ENCODE assay signal across 23 cellular contexts in the genomic region with DNA sequence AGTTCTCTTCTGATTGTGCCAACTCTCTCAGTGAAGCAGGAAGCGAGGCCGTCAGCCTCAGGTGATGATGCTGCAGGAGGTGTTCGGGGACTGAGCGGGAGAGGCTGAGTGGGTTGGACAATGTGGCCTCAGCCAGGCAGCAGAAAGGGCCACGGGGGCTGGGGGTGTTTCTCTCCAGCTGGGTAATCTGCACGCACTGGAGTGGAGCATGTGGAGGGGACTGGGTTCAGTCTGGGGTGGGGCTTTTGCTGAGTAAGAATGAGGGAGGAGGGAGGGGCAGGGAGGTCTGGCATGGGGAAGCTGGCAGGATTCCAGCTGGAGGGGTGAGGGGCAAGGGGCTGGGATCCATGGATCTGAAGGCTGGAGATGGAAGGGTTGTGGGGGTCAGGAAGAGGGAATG.
DNase-seq lines count a peak whose midpoint lies in the region; ATAC-seq, FAIRE-seq and TF ChIP-seq lines count a peak whose summit lies in the region.
"Had no signal": no experiment of that assay in that cellular context is flagged by ENCODE, and none has a peak within 500 bp of the region (broad histone marks: within the 10 kb centered on the region; RNA-seq: fewer than 3 reads in every experiment).

No MANE protein-coding gene starts in this region.

- no peak overlapping the region for H2BK5ac ChIP-seq in neuronal stem cell (ENCODE audit: low read length)

- peak overlapping the region; percentile 48 for H3K18ac ChIP-seq in neuronal stem cell (ENCODE audit: low read length)

- H3K27me3 ChIP-seq in neuronal stem cell (ENCODE audit: control insufficient read depth in 3 of 3, insufficient read depth in 3 of 3, low read depth in 1 of 3, low read length in 3 of 3) = peaks cover 0 to 2% (median 0%) of the 10 kb centered on the region in 3 experiments
- H3K27me3 ChIP-seq: dorsolateral prefrontal cortex had no signal

- DNase-seq in cardiac septum (ENCODE audit: low spot score) = peak; percentile 56
- no peak for DNase-seq in left cardiac atrium
- peak; percentile 56 for DNase-seq in coronary artery (ENCODE audit: low spot score)
- DNase-seq in neuronal stem cell (ENCODE audit: low spot score) = no peak
- DNase-seq in HTR-8/SVneo (ENCODE audit: insufficient read length, low spot score) = no peak
- no peak for DNase-seq in COLO668 (lab: John Stamatoyannopoulos, UW; ENCODE audit: unreplicated experiment)
- DNase-seq: activated CD4-positive, alpha-beta T cell treated with anti-CD3 and anti-CD28 coated beads, Interleukin-2, amount 10 ng/mL, durations not matched to agents 24 days and 14 days; CD4-positive, alpha-beta T cell; central memory CD4-positive, alpha-beta T cell; GOT3; NCI-H1694 treated with DMSO at 0.1 percent for 48 hours; NCI-H2171; NCI-H524 treated with DMSO at 0.1 percent for 48 hours; stimulated activated CD4-positive, alpha-beta T cell treated with anti-CD3 and anti-CD28 coated beads, Interleukin-2, amount 100 ng/mL, for 48 hours; T-helper 2 cell had no signal

- H2AFZ ChIP-seq in neuronal stem cell (ENCODE audit: low read length) = no peak overlapping the region

- FAIRE-seq in HTR-8/SVneo (lab: Jason Lieb, UNC) = no peak
- FAIRE-seq: astrocyte, endothelial cell of umbilical vein, GM19239, keratinocyte had no signal

- H3K36me3 ChIP-seq in neuronal stem cell (replicated peaks in 1 of 2; ENCODE audit: control insufficient read depth in 2 of 2, insufficient read depth in 2 of 2, low read length in 2 of 2) = no peaks in the 10 kb centered on the region

- H2AK5ac ChIP-seq in neuronal stem cell (ENCODE audit: low read depth, low read length) = peak overlapping the region; percentile 85

- H2BK12ac ChIP-seq in neuronal stem cell (ENCODE audit: low read length) = no peak overlapping the region

- H3K27ac ChIP-seq in coronary artery (no peak overlapping the region), neuronal stem cell (replicated peaks; ENCODE audit: low read length) (no peak overlapping the region)
- H3K27ac ChIP-seq: dorsolateral prefrontal cortex, SK-N-MC had no signal

- no peak overlapping the region for H3K14ac ChIP-seq in neuronal stem cell (ENCODE audit: low read length)

- H3K4ac ChIP-seq in neuronal stem cell (ENCODE audit: low read length) = no peak overlapping the region

- intact Hi-C loops in cardiac septum (cut with DNase I) = no loop called here
- intact Hi-C loops in left cardiac atrium (cut with DNase I) = no loop called here

- peaks cover 0 to 9% of the 10 kb centered on the region in 2 donors for H3K4me1 ChIP-seq in neuronal stem cell (ENCODE audit: control insufficient read depth in 2 of 2, insufficient read depth in 1 of 2, low read depth in 1 of 2, low read length in 2 of 2)

- no CpG with 5 or more reads among the region's 6 CpGs for WGBS in neuronal stem cell (ENCODE audit: extremely low coverage in 2 of 2, insufficient read length in 2 of 2, insufficient replicate concordance in 1 of 2), 2 donors

- H4K8ac ChIP-seq in neuronal stem cell (ENCODE audit: low read depth, low read length) = no peak overlapping the region

- H3K4me3 ChIP-seq in coronary artery (no peak overlapping the region), neuronal stem cell (ENCODE audit: low read length in 2 of 2) (no peak overlapping the region)
- H3K4me3 ChIP-seq: dorsolateral prefrontal cortex, SK-N-MC had no signal

- ATAC-seq in left cardiac atrium (no peak), GM21390 (IDR thresholded peaks at IDR 0.05; ENCODE audit: unreplicated experiment) (no peak)
- ATAC-seq: stimulated activated memory B cell treated with anti-CD40 and anti-IgM and Interleukin-4, amounts not matched to agents 10 μg/mL and 1 μg/mL and 100 μg/mL, for 72 hours had no signal

- no peak overlapping the region for H3K23ac ChIP-seq in neuronal stem cell (ENCODE audit: low read depth, low read length, poor library complexity)

- H3K9me3 ChIP-seq in neuronal stem cell (replicated peaks in 1 of 2; ENCODE audit: control insufficient read depth in 2 of 2, insufficient read depth in 1 of 2, low read depth in 1 of 2, low read length in 2 of 2) = no peaks in the 10 kb centered on the region

- H2BK15ac ChIP-seq in neuronal stem cell (ENCODE audit: low read length) = no peak overlapping the region

- no peak overlapping the region for H3K4me2 ChIP-seq in neuronal stem cell (ENCODE audit: insufficient read depth, low read length, poor library complexity, severe bottlenecking)

- TF ChIP-seq CTCF in coronary artery (IDR thresholded peaks at IDR 0.05) = no peak

- H3K9ac ChIP-seq in neuronal stem cell (ENCODE audit: low read depth, low read length, poor library complexity) = no peak overlapping the region

- H4K91ac ChIP-seq in neuronal stem cell (ENCODE audit: low read depth, low read length, poor library complexity) = no peak overlapping the region

- no peaks in the 10 kb centered on the region for H3K79me1 ChIP-seq in neuronal stem cell (ENCODE audit: low read depth, low read length)

- no peak overlapping the region for H2BK120ac ChIP-seq in neuronal stem cell (ENCODE audit: low read depth, low read length)

Comparison
In these comparisons a context has a peak if more than half of its experiments do, and no peak if none do; other contexts are left out.
1. DNase-seq: peak in cardiac septum (single experiment) and coronary artery (single experiment); none in left cardiac atrium (single experiment), neuronal stem cell (single experiment), HTR-8/SVneo (single experiment) and COLO668 (single experiment).